9 cellular contexts compared by ENCODE assay signal in the genomic region with DNA sequence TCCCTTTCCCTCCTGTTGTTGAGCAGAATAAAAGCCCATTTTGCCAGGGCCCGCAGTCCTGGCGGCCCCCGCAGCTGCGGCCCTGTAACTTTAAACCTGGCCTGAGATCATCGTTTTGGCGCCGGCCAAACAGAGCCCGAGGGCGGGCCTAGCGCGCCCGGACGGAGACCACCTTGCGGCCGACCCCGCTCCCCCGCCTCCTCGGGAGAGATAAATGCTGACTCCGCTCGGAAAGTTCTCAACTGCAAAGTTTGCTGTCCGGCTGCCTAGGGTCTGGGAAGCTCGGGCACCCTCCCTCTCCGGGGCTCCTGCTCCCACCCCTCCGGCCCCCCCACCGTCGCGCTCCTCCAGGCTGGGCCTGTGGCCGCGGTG. TPM values are rescaled to one million over a fixed set of nuclear protein-coding genes. Genes with fewer than 3 reads are reported as not detected.
A peak's percentile ranks its signal among the peaks of the same experiment; 100 is the strongest.
DNase-seq lines count a peak whose midpoint lies in the region; ATAC-seq, FAIRE-seq and TF ChIP-seq lines count a peak whose summit lies in the region.
"Had no signal": no experiment of that assay in that cellular context is flagged by ENCODE, and none has a peak within 500 bp of the region (broad histone marks: within the 10 kb centered on the region; RNA-seq: fewer than 3 reads in every experiment).

A gene with protein sequence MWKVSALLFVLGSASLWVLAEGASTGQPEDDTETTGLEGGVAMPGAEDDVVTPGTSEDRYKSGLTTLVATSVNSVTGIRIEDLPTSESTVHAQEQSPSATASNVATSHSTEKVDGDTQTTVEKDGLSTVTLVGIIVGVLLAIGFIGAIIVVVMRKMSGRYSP (plus strand): TSS at position 241 of the 372 bp plus-strand sequence. CDS start 202 bp downstream, outside the sequence.

- H3K9ac ChIP-seq in neural progenitor cell = no peak within 1 kb of the TSS

- no peaks in the 10 kb centered on the region for H3K4me1 Mint-ChIP-seq in activated naive CD4-positive, alpha-beta T cell treated with anti-CD3 and anti-CD28 coated beads, Interleukin-2, amount 10 ng/mL, durations not matched to agents 7 days and 5 days
- H3K4me1 Mint-ChIP-seq in neural progenitor cell = peaks cover 44% of the 10 kb centered on the region

- H3K4me3 ChIP-seq in cardiac muscle cell (peak within 1 kb of the TSS; percentile 53), neural progenitor cell (peak within 1 kb of the TSS; percentile 73)
- H3K4me3 ChIP-seq in effector memory CD4-positive, alpha-beta T cell (ENCODE audit: insufficient read depth, low read depth, low read length, poor library complexity, severe bottlenecking) = no peak within 1 kb of the TSS

- H3K9me3 ChIP-seq in cardiac muscle cell (ENCODE audit: low read depth) = no peaks in the 10 kb centered on the region
- H3K9me3 ChIP-seq in neural progenitor cell (ENCODE audit: low read depth) = no peaks in the 10 kb centered on the region
- H3K9me3 ChIP-seq in effector memory CD4-positive, alpha-beta T cell (ENCODE audit: control insufficient read depth, low read length) = no peaks in the 10 kb centered on the region

- TF ChIP-seq POLR2A in GM12891 (IDR thresholded peaks at IDR 0.05; ENCODE audit: low read depth, low read length) = no peak

- H3K4me1 ChIP-seq in cardiac muscle cell (ENCODE audit: low read depth) (peaks cover 11% of the 10 kb centered on the region), neural progenitor cell (peaks cover 30% of the 10 kb centered on the region)
- no peaks in the 10 kb centered on the region for H3K4me1 ChIP-seq in effector memory CD4-positive, alpha-beta T cell (ENCODE audit: control insufficient read depth, insufficient read depth, low read length, poor library complexity, severe bottlenecking)

- peaks cover 72% of the 10 kb centered on the region for H3K27me3 Mint-ChIP-seq in activated naive CD4-positive, alpha-beta T cell treated with anti-CD3 and anti-CD28 coated beads, Interleukin-2, amount 10 ng/mL, durations not matched to agents 7 days and 5 days
- H3K27me3 Mint-ChIP-seq in neural progenitor cell (ENCODE audit: insufficient read depth, low read depth) = peaks cover 19% of the 10 kb centered on the region

- FAIRE-seq in GM12891 (lab: Jason Lieb, UNC) = no peak
- FAIRE-seq: A204.1 had no signal

- peaks cover 7% of the 10 kb centered on the region for H3K27me3 ChIP-seq in cardiac muscle cell
- peaks cover 67% of the 10 kb centered on the region for H3K27me3 ChIP-seq in neural progenitor cell
- peaks cover 7% of the 10 kb centered on the region for H3K27me3 ChIP-seq in effector memory CD4-positive, alpha-beta T cell (replicated peaks; ENCODE audit: control insufficient read depth, insufficient read depth, low read length, poor library complexity, severe bottlenecking)

- H3F3A ChIP-seq in neural progenitor cell (ENCODE audit: low read depth) = peaks cover 28% of the 10 kb centered on the region

- no peak within 1 kb of the TSS for H3K4me3 Mint-ChIP-seq in activated naive CD4-positive, alpha-beta T cell treated with anti-CD3 and anti-CD28 coated beads, Interleukin-2, amount 10 ng/mL, durations not matched to agents 7 days and 5 days
- peak within 1 kb of the TSS; percentile 93 for H3K4me3 Mint-ChIP-seq in neural progenitor cell

- CTCF ChIA-PET in activated naive CD4-positive, alpha-beta T cell treated with anti-CD3 and anti-CD28 coated beads, Interleukin-2, amount 10 ng/mL, durations not matched to agents 7 days and 5 days (lab: Charles Lee) = no interaction called here

- H3K4me2 ChIP-seq in neural progenitor cell = peak within 1 kb of the TSS; percentile 97

- H4K20me1 ChIP-seq in neural progenitor cell (ENCODE audit: low read depth) = peaks cover 17% of the 10 kb centered on the region

- no peak for ATAC-seq in GM21367 (IDR thresholded peaks at IDR 0.05; ENCODE audit: unreplicated experiment)

- H3K36me3 Mint-ChIP-seq in activated naive CD4-positive, alpha-beta T cell treated with anti-CD3 and anti-CD28 coated beads, Interleukin-2, amount 10 ng/mL, durations not matched to agents 7 days and 5 days = no peaks in the 10 kb centered on the region
- no peaks in the 10 kb centered on the region for H3K36me3 Mint-ChIP-seq in neural progenitor cell

- no peaks in the 10 kb centered on the region for H3K9me3 Mint-ChIP-seq in activated naive CD4-positive, alpha-beta T cell treated with anti-CD3 and anti-CD28 coated beads, Interleukin-2, amount 10 ng/mL, durations not matched to agents 7 days and 5 days
- no peaks in the 10 kb centered on the region for H3K9me3 Mint-ChIP-seq in neural progenitor cell

- H3K36me3 ChIP-seq in cardiac muscle cell = no peaks in the 10 kb centered on the region
- H3K36me3 ChIP-seq in neural progenitor cell = no peaks in the 10 kb centered on the region
- no peaks in the 10 kb centered on the region for H3K36me3 ChIP-seq in effector memory CD4-positive, alpha-beta T cell (ENCODE audit: control insufficient read depth, insufficient read depth, low read length)

- H3K27ac Mint-ChIP-seq in activated naive CD4-positive, alpha-beta T cell treated with anti-CD3 and anti-CD28 coated beads, Interleukin-2, amount 10 ng/mL, durations not matched to agents 7 days and 5 days = peak within 1 kb of the TSS; percentile 28
- H3K27ac Mint-ChIP-seq in neural progenitor cell = peak within 1 kb of the TSS; percentile 86

- no peak for DNase-seq in activated naive CD4-positive, alpha-beta T cell treated with anti-CD3 and anti-CD28 coated beads, Interleukin-2, amount 10 ng/mL, durations not matched to agents 7 days and 5 days
- no peak for DNase-seq in activated naive CD4-positive, alpha-beta T cell (lab: John Stamatoyannopoulos, UW)
- DNase-seq in cardiac muscle cell (ENCODE audit: low read depth in 1 of 2, low spot score in 1 of 2) = peak; percentile 54 to 89
- DNase-seq in neural progenitor cell (ENCODE audit: low spot score) = peak; percentile 86
- no peak for DNase-seq in GM12891 (ENCODE audit: insufficient read length, low spot score)
- DNase-seq in effector memory CD4-positive, alpha-beta T cell = no peak
- DNase-seq in activated gamma-delta T cell (lab: John Stamatoyannopoulos, UW) = no peak

- no peak for TF ChIP-seq CTCF in cardiac muscle cell (IDR thresholded peaks at IDR 0.05; ENCODE audit: low read depth, low read length)
- TF ChIP-seq CTCF in neural progenitor cell (IDR thresholded peaks at IDR 0.05) = no peak

- no peaks in the 10 kb centered on the region for H3K79me2 ChIP-seq in neural progenitor cell (ENCODE audit: low read depth)

- H2AFZ ChIP-seq in neural progenitor cell (replicated peaks) = peak within 1 kb of the TSS; percentile 92

- no peak within 1 kb of the TSS for H3K27ac ChIP-seq in cardiac muscle cell
- no peak within 1 kb of the TSS for H3K27ac ChIP-seq in neural progenitor cell
- H3K27ac ChIP-seq in effector memory CD4-positive, alpha-beta T cell (ENCODE audit: insufficient read depth, low read length, poor library complexity, severe bottlenecking) = no peak within 1 kb of the TSS

TF ChIP-seq in GM12891, 5 proteins besides CTCF, POLR2A, EP300 and RAD21:
- TF ChIP-seq TAF1 (IDR thresholded peaks at IDR 0.05; ENCODE audit: low read depth, low read length) = no peak
- no peak for TF ChIP-seq POLR2AphosphoS5 (IDR thresholded peaks at IDR 0.05; ENCODE audit: low read depth, low read length)
- no peak for TF ChIP-seq POU2F2 (IDR thresholded peaks at IDR 0.05; ENCODE audit: low read depth, low read length)
- TF ChIP-seq SPI1 (IDR thresholded peaks at IDR 0.05; ENCODE audit: low read depth, low read length) = no peak
- no peak for TF ChIP-seq PAX5 (IDR thresholded peaks at IDR 0.05; ENCODE audit: insufficient read depth, low read length, severe bottlenecking)

RNA-seq across cellular contexts. Expression of the gene that starts here (rescaled TPM):
- total RNA-seq in cardiac muscle cell (13.8 and 22.8 TPM in 2 replicates), neural progenitor cell (ENCODE audit: low replicate concordance) (2.2 and 3.4 TPM in 2 replicates)
- 13.0 and 24.9 TPM in 2 replicates for polyA plus RNA-seq in cardiac muscle cell
- not detected for polyA plus RNA-seq in GM12891 (2012; ENCODE audit: low read depth, missing spikeins)

Comparison
In these comparisons a context has a peak if more than half of its experiments do, and no peak if none do; other contexts are left out.
1. DNase-seq: peak in cardiac muscle cell (2 of 2) and neural progenitor cell (single experiment); none in activated naive CD4-positive, alpha-beta T cell treated with anti-CD3 and anti-CD28 coated beads, Interleukin-2, amount 10 ng/mL, durations not matched to agents 7 days and 5 days (single experiment), activated naive CD4-positive, alpha-beta T cell (0 of 4), GM12891 (single experiment), effector memory CD4-positive, alpha-beta T cell (0 of 3) and activated gamma-delta T cell (single experiment).